8 cellular contexts compared by ENCODE assay signal in the genomic region with DNA sequence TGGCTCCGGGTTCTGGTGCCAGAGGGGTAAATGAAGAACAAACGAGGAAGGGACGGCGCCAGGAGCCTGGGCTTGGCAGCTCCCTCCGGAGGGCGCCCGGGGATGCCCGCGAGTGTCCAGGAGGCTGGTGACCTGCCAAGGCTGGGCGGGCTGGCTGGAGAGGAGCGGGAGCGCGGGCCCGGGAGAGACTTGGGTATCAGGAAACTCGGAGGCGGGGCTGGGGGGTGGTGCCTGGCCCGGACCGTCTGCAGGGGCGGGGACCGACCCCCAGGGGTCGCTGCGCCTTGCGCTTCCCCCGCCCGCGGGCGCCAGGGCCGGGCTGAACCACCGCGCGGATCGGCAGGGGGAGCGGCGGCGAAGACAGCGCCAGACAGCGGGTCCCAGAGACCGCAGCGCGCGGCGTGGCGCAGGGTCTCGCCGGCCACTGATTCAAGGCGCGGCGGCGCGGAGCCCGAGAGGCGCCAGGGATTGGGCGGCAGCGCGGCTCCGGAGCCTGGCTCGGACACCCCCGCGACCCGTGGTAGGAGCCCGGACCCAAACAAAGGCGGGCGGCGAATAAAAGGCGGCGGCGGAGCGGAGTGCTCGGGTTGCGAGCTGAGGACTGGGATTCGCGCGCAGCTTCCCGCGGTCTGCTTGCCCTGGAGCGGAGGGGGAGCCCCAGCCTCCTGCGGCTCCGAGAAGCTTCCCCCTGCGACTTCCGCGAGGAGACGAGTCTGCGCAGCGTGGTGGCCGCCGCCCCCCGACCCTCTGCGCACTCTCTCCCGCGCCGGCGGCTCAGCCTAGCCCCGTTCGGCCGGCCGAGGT. TPM values are rescaled to one million over a fixed set of nuclear protein-coding genes. Genes with fewer than 3 reads are reported as not detected.
DNase-seq lines count a peak whose midpoint lies in the region; ATAC-seq and TF ChIP-seq lines count a peak whose summit lies in the region.

A gene with protein sequence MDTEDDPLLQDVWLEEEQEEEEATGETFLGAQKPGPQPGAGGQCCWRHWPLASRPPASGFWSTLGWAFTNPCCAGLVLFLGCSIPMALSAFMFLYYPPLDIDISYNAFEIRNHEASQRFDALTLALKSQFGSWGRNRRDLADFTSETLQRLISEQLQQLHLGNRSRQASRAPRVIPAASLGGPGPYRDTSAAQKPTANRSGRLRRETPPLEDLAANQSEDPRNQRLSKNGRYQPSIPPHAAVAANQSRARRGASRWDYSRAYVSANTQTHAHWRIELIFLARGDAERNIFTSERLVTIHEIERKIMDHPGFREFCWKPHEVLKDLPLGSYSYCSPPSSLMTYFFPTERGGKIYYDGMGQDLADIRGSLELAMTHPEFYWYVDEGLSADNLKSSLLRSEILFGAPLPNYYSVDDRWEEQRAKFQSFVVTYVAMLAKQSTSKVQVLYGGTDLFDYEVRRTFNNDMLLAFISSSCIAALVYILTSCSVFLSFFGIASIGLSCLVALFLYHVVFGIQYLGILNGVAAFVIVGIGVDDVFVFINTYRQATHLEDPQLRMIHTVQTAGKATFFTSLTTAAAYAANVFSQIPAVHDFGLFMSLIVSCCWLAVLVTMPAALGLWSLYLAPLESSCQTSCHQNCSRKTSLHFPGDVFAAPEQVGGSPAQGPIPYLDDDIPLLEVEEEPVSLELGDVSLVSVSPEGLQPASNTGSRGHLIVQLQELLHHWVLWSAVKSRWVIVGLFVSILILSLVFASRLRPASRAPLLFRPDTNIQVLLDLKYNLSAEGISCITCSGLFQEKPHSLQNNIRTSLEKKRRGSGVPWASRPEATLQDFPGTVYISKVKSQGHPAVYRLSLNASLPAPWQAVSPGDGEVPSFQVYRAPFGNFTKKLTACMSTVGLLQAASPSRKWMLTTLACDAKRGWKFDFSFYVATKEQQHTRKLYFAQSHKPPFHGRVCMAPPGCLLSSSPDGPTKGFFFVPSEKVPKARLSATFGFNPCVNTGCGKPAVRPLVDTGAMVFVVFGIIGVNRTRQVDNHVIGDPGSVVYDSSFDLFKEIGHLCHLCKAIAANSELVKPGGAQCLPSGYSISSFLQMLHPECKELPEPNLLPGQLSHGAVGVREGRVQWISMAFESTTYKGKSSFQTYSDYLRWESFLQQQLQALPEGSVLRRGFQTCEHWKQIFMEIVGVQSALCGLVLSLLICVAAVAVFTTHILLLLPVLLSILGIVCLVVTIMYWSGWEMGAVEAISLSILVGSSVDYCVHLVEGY (N-terminal part only) (plus strand): TSS at position 585 of the 804 bp plus-strand sequence. CDS start 21,838 bp downstream, outside the sequence.

- 3% methylated on average over 73 of the region's 96 CpGs for WGBS in hepatocyte (ENCODE audit: low lambda C conversion rate, missing lambda C conversion rate)

- H3K9me2 ChIP-seq in hepatocyte (replicated peaks; ENCODE audit: insufficient read depth) = no peaks in the 10 kb centered on the region

- no peaks in the 10 kb centered on the region for H3K79me2 ChIP-seq in hepatocyte

- TF ChIP-seq CTCF in hepatocyte (IDR thresholded peaks at IDR 0.05; ENCODE audit: poor library complexity) = peak; percentile 57

- peak within 1 kb of the TSS; percentile 84 for H2AFZ ChIP-seq in hepatocyte

- H3K4me1 ChIP-seq in hepatocyte (ENCODE audit: insufficient read depth) = no peaks in the 10 kb centered on the region

- DNase-seq in EL (peak; percentile 74), HCEC 1CT (peak; percentile 69), NCI-H1092 (lab: John Stamatoyannopoulos, UW) (peak; percentile 95), T-helper 1 cell (peak in 4 of 5 donors; percentile 43 to 57 (median 48)), amygdala (lab: John Stamatoyannopoulos, UW) (peak in 55 of 56 donors; percentile 44 to 90 (median 78)), hepatocyte (ENCODE audit: low spot score) (peak; percentile 82), skeletal muscle cell (ENCODE audit: low read depth) (no peak)

- H3K4me3 ChIP-seq in hepatocyte (peak within 1 kb of the TSS; percentile 85), skeletal muscle cell (ENCODE audit: low read depth, low read length) (peak within 1 kb of the TSS; percentile 57)

- no peaks in the 10 kb centered on the region for H3K36me3 ChIP-seq in hepatocyte (replicated peaks; ENCODE audit: insufficient read depth, low read depth)

- ATAC-seq in GM21367 (IDR thresholded peaks at IDR 0.05; ENCODE audit: unreplicated experiment) = no peak

- no peak within 1 kb of the TSS for H3K27ac ChIP-seq in hepatocyte

- H3K4me2 ChIP-seq in hepatocyte = peak within 1 kb of the TSS; percentile 99

- H3K9me3 ChIP-seq in hepatocyte (ENCODE audit: low read depth) = no peaks in the 10 kb centered on the region

- H4K20me1 ChIP-seq in hepatocyte (ENCODE audit: insufficient read depth, poor library complexity, severe bottlenecking) = no peaks in the 10 kb centered on the region

- H3K27me3 ChIP-seq in hepatocyte = peaks cover 50% of the 10 kb centered on the region

RNA-seq across cellular contexts. Expression of the gene that starts here (rescaled TPM):
- 0.08 and 0.10 TPM in 2 replicates for total RNA-seq in hepatocyte
- 0.34 TPM in 1 of 2 replicates, not detected in the other for polyA plus RNA-seq in hepatocyte

Comparison
In these comparisons a context has a peak if more than half of its experiments do, and no peak if none do; other contexts are left out.
1. Peak in DNase-seq, H3K4me3 ChIP-seq and H3K4me2 ChIP-seq in hepatocyte; RNA of the gene not detected or under 1 TPM.